In the genomic region with DNA sequence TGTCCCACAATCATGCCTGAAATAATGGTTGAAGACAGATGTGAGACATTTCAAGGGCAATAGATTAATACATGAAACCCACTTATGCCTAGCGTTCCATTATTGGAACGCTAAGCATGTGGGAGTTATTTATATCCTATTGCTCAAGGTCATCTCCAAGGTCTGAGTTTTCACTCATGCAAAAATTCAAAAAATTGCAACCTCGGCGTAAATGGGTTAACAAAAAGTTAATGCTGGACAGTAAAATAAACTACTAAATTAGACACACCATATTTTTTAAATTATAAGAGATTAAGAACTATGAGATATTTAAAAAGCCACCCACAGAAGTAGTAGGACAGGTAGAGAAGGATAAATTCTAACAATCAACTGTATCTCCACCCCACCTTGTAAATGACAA, we compare ENCODE assay signal across 3 cellular contexts.
TF ChIP-seq lines count a peak whose summit lies in the region.

No MANE protein-coding gene starts in this region.

TF ChIP-seq in A549, 52 proteins besides CTCF, POLR2A, EP300 and RAD21:
- TF ChIP-seq MAFK (IDR thresholded peaks at IDR 0.05; ENCODE audit: partially characterized antibody) (peak; percentile 73), POLR2AphosphoS2 (conservative IDR thresholded peaks at IDR 0.05; ENCODE audit: low read length) (no peak)

TF ChIP-seq in IMR-90, 13 proteins besides CTCF, POLR2A, EP300 and RAD21:
- TF ChIP-seq CHD1 (IDR thresholded peaks at IDR 0.05; ENCODE audit: low read depth, low read length) = no peak
- TF ChIP-seq MXI1 (IDR thresholded peaks at IDR 0.05; ENCODE audit: borderline replicate concordance, low read depth, low read length) = no peak
- TF ChIP-seq MAFK (IDR thresholded peaks at IDR 0.05; ENCODE audit: low read depth, low read length) = peak; percentile 86
- no peak for TF ChIP-seq RCOR1 (IDR thresholded peaks at IDR 0.05; ENCODE audit: insufficient replicate concordance, low read length)

TF ChIP-seq in H1, 55 proteins besides CTCF, POLR2A, EP300 and RAD21:
- TF ChIP-seq SP2 (IDR thresholded peaks at IDR 0.05; ENCODE audit: low read length) (no peak), MAFK (IDR thresholded peaks at IDR 0.05; ENCODE audit: low read depth, low read length) (peak; percentile 76)
